In the genomic region with DNA sequence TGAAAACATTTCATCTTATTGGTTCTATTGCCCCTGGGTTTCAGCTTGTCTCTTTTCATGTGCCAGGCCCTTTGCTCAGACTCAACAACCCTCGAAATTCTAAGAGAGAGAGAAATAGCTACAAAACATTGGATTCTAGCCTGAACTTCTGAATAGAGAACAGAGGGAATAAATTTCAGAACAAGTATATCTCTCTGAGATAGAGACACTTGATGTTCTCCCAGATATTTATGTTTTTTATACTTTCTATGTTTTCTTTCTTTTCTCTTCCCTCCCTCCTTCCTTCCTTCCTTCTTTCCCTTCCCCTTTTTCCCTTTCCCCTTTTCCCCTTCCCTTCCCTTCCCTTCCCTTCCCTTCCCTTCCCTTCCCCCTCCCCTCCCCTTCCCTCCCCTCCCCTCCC, we compare ENCODE assay signal across 27 cellular contexts.
"Had no signal": no experiment of that assay in that cellular context is flagged by ENCODE, and none has a peak within 500 bp of the region (broad histone marks: within the 10 kb centered on the region; RNA-seq: fewer than 3 reads in every experiment).

No MANE protein-coding gene starts in this region.

- H3K4me1 ChIP-seq: colonic mucosa, esophagus squamous epithelium, foreskin keratinocyte, heart left ventricle had no signal

- H3K4me3 ChIP-seq: colonic mucosa, coronary artery, dorsolateral prefrontal cortex, esophagus muscularis mucosa, esophagus squamous epithelium, gastrocnemius medialis, gastroesophageal sphincter, heart left ventricle, heart right ventricle had no signal

- H3K9me3 ChIP-seq: colonic mucosa, esophagus muscularis mucosa, esophagus squamous epithelium, gastrocnemius medialis, gastroesophageal sphincter, heart left ventricle, heart right ventricle had no signal

- FAIRE-seq: colon, endometrium, endothelial cell of umbilical vein, frontal cortex had no signal

- H3K27me3 ChIP-seq: colonic mucosa, esophagus muscularis mucosa, esophagus squamous epithelium, gastrocnemius medialis, gastroesophageal sphincter had no signal

- H3K36me3 ChIP-seq: colonic mucosa, esophagus muscularis mucosa, esophagus squamous epithelium, gastrocnemius medialis, gastroesophageal sphincter, heart left ventricle, heart right ventricle had no signal

- H3K27ac ChIP-seq: colonic mucosa, coronary artery, dorsolateral prefrontal cortex, epithelial cell of prostate, esophagus muscularis mucosa, esophagus squamous epithelium, foreskin keratinocyte, gastrocnemius medialis, gastroesophageal sphincter, heart left ventricle, heart right ventricle had no signal

- DNase-seq: colonic mucosa; cortex of kidney; dermis blood vessel endothelial cell; dorsolateral prefrontal cortex; effector CD4-positive, alpha-beta T cell; effector CD8-positive, alpha-beta T cell; effector memory CD4-positive, alpha-beta T cell; effector memory CD8-positive, alpha-beta T cell; endodermal cell; esophagus squamous epithelium; foreskin fibroblast; foreskin keratinocyte; foreskin melanocyte; gastrocnemius medialis; glutamatergic neuron; head of caudate nucleus; heart left ventricle; heart right ventricle had no signal

- ATAC-seq: effector memory CD8-positive, alpha-beta T cell; esophagus mucosa; foreskin keratinocyte; gastrocnemius medialis; gastroesophageal sphincter; heart left ventricle; heart right ventricle had no signal
